Comparison of ENCODE assay signal across 1 cellular context in genomic region chr6:84074988-84075781, GRCh38.
TF ChIP-seq lines count a peak whose summit lies in the region.

No MANE protein-coding gene starts in this region.

TF ChIP-seq in K562, 482 proteins besides CTCF, POLR2A, EP300 and RAD21 (continued from another document):
- TF ChIP-seq PBX2 (CRISPR knock-in tag; IDR thresholded peaks at IDR 0.05; ENCODE audit: low read depth) (no peak), PBX2 (tag; conservative IDR thresholded peaks at IDR 0.05; ENCODE audit: low read depth) (0 out of 2 replicates have a peak, but pooled peaks have one; percentile 52), NRF1 (conservative IDR thresholded peaks at IDR 0.05 in 1 of 2, IDR thresholded peaks at IDR 0.05 in 1 of 2) (peak in 1 of 2 experiments; percentile 31; a peak in 1 of 4 replicates), TRIM25 (IDR thresholded peaks at IDR 0.05; ENCODE audit: borderline replicate concordance) (no peak), HCFC1 (IDR thresholded peaks at IDR 0.05; ENCODE audit: low read depth, low read length) (0 out of 2 replicates have a peak, but pooled peaks have one; percentile 32), PRDM10 (IDR thresholded peaks at IDR 0.05; ENCODE audit: partially characterized antibody) (peak; percentile 6), ETS2 (tag; IDR thresholded peaks at IDR 0.05; ENCODE audit: borderline replicate concordance, poor library complexity, severe bottlenecking) (no peak), ATF7 (IDR thresholded peaks at IDR 0.05) (no peak), E2F8 (IDR thresholded peaks at IDR 0.05; ENCODE audit: low read depth, partially characterized antibody) (no peak), ZNF449 (CRISPR knock-in tag; IDR thresholded peaks at IDR 0.05) (no peak)
